In genomic region chr2:23497063-23497462, GRCh38 we compare ENCODE assay signal across 10 cellular contexts.
A peak's percentile ranks its signal among the peaks of the same experiment; 100 is the strongest.
DNase-seq lines count a peak whose midpoint lies in the region; ATAC-seq and TF ChIP-seq lines count a peak whose summit lies in the region.
"Had no signal": no experiment of that assay in that cellular context is flagged by ENCODE, and none has a peak within 500 bp of the region (broad histone marks: within the 10 kb centered on the region; RNA-seq: fewer than 3 reads in every experiment).

No MANE protein-coding gene starts in this region.

- H2AFZ ChIP-seq in SK-N-SH (ENCODE audit: low read depth): no peak overlapping the region

- H3K9me2 ChIP-seq in SK-N-SH: no peaks in the 10 kb centered on the region

- CTCF ChIA-PET in SK-N-SH (lab: Yijun Ruan, JAX): no interaction called here

- POLR2A ChIA-PET in SK-N-SH (lab: Yijun Ruan, JAX): no interaction called here

- ATAC-seq in SK-N-SH treated with all-trans-retinoic acid at 6 μM for 48 hours (no peak), HG02678 (IDR thresholded peaks at IDR 0.05; ENCODE audit: unreplicated experiment) (no peak)
- ATAC-seq: A549 had no signal

- no peaks in the 10 kb centered on the region for H3F3A ChIP-seq in SK-N-SH (replicated peaks; ENCODE audit: insufficient read depth)

- H3K27me3 ChIP-seq in SK-N-SH (ENCODE audit: insufficient read depth): no peaks in the 10 kb centered on the region

- no peak for DNase-seq in SK-N-SH
- peak; percentile 46 for DNase-seq in SKM-1 (lab: John Stamatoyannopoulos, UW; ENCODE audit: unreplicated experiment)
- DNase-seq in cardiac fibroblast (ENCODE audit: low read depth in 2 of 2): peak; percentile 41 to 59
- DNase-seq in stimulated activated CD4-positive, alpha-beta T cell treated with anti-CD3 and anti-CD28 coated beads, Interleukin-4, amount 100 ng/mL, for 48 hours (ENCODE audit: low read depth in 2 of 2): peak; percentile 22 to 31
- no peak for DNase-seq in NCI-H82 treated with DMSO at 0.1 percent for 48 hours (lab: John Stamatoyannopoulos, UW; ENCODE audit: unreplicated experiment)
- no peak for DNase-seq in NCI-H1048 (lab: John Stamatoyannopoulos, UW)
- DNase-seq: kidney had no signal

- peak overlapping the region; percentile 18; the same call in 1 of the 2 replicates for H3K4me2 ChIP-seq in SK-N-SH
- H3K4me2 ChIP-seq: A549 had no signal

- no peak overlapping the region for H3K9ac ChIP-seq in SK-N-SH

- peaks cover 25 to 32% of the 10 kb centered on the region in 2 experiments; a peak in 3 of 4 replicates for H3K4me1 ChIP-seq in SK-N-SH (ENCODE audit: control insufficient read depth in 1 of 2, insufficient read depth in 2 of 2, low read depth in 1 of 2, low read length in 1 of 2)
- H3K4me1 ChIP-seq: A549 had no signal

- no peak for TF ChIP-seq RAD21 in SK-N-SH (IDR thresholded peaks at IDR 0.05; ENCODE audit: low read length)

- H3K27ac ChIP-seq in SK-N-SH (ENCODE audit: low read depth in 2 of 2, low read length in 1 of 2): no peak overlapping the region
- H3K27ac ChIP-seq: A549 had no signal

- TF ChIP-seq CTCF in SK-N-SH (IDR thresholded peaks at IDR 0.05): no peak
- no peak for TF ChIP-seq CTCF in cardiac fibroblast (IDR thresholded peaks at IDR 0.05; ENCODE audit: low read depth, low read length)

- H3K79me2 ChIP-seq in SK-N-SH (ENCODE audit: insufficient read depth): no peaks in the 10 kb centered on the region

- WGBS in SK-N-SH (ENCODE audit: low lambda C conversion rate): 75% methylated on average over 7 of the region's 7 CpGs

- H3K36me3 ChIP-seq in SK-N-SH (replicated peaks in 1 of 2; ENCODE audit: control insufficient read depth in 1 of 2, insufficient read depth in 2 of 2, low read length in 1 of 2): no peaks in the 10 kb centered on the region

- TF ChIP-seq EP300 in SK-N-SH (IDR thresholded peaks at IDR 0.05; ENCODE audit: borderline replicate concordance in 1 of 2, low read depth in 1 of 2, low read length in 1 of 2): no peak

- no peak overlapping the region for H3K4me3 ChIP-seq in SK-N-SH (ENCODE audit: low read depth in 2 of 2, low read length in 1 of 2)
- no peak overlapping the region for H3K4me3 ChIP-seq in cardiac fibroblast (replicated peaks in 1 of 2; ENCODE audit: low read depth in 2 of 2, low read length in 2 of 2)
- H3K4me3 ChIP-seq: A549 had no signal

- no peaks in the 10 kb centered on the region for H4K20me1 ChIP-seq in SK-N-SH (ENCODE audit: insufficient read depth)

- H3K9me3 ChIP-seq in SK-N-SH: no peaks in the 10 kb centered on the region
- H3K9me3 ChIP-seq: A549 had no signal

TF ChIP-seq in SK-N-SH, 30 proteins besides CTCF, POLR2A, EP300 and RAD21:
- TF ChIP-seq NFIC (IDR thresholded peaks at IDR 0.05; ENCODE audit: borderline replicate concordance): 0 out of 2 replicates have a peak, but pooled peaks have one; percentile 26
- TF ChIP-seq ZBTB33 (IDR thresholded peaks at IDR 0.05; ENCODE audit: borderline replicate concordance, low read depth): no peak

TF ChIP-seq in SK-N-SH treated with all-trans-retinoic acid at 6 μM for 48 hours, 23 proteins besides CTCF, POLR2A, EP300 and RAD21:
- TF ChIP-seq OSR1 (CRISPR knock-in tag; IDR thresholded peaks at IDR 0.05) (no peak), CSRNP3 (CRISPR knock-in tag; IDR thresholded peaks at IDR 0.05) (no peak), ESRRG (CRISPR knock-in tag; IDR thresholded peaks at IDR 0.05) (no peak), PATZ1 (CRISPR knock-in tag; IDR thresholded peaks at IDR 0.05; ENCODE audit: borderline replicate concordance) (no peak), PPARA (CRISPR knock-in tag; IDR thresholded peaks at IDR 0.05; ENCODE audit: borderline replicate concordance) (no peak), TSHZ2 (CRISPR knock-in tag; IDR thresholded peaks at IDR 0.05) (no peak), ZFP3 (CRISPR knock-in tag; IDR thresholded peaks at IDR 0.05) (no peak), ZNF8 (CRISPR knock-in tag; IDR thresholded peaks at IDR 0.05) (no peak), SNAI2 (CRISPR knock-in tag; IDR thresholded peaks at IDR 0.05) (no peak), ISL1 (CRISPR knock-in tag; IDR thresholded peaks at IDR 0.05) (no peak), GLIS3 (CRISPR knock-in tag; IDR thresholded peaks at IDR 0.05) (no peak), TOX (CRISPR knock-in tag; IDR thresholded peaks at IDR 0.05; ENCODE audit: borderline replicate concordance) (no peak), ARNTL (CRISPR knock-in tag; IDR thresholded peaks at IDR 0.05; ENCODE audit: borderline replicate concordance, low read depth) (no peak), ZNF70 (CRISPR knock-in tag; IDR thresholded peaks at IDR 0.05) (no peak), ZNF565 (CRISPR knock-in tag; conservative IDR thresholded peaks at IDR 0.05; ENCODE audit: low read depth) (no peak), TCF4 (CRISPR knock-in tag; IDR thresholded peaks at IDR 0.05; ENCODE audit: borderline replicate concordance) (no peak)
TF ChIP-seq in SK-N-SH treated with all-trans-retinoic acid at 6 μM for 48 hours: peak in this region for 0.

Comparison
In these comparisons a context has a peak if more than half of its experiments do, and no peak if none do; other contexts are left out.
1. DNase-seq: peak in SKM-1 (single experiment), cardiac fibroblast (2 of 2) and stimulated activated CD4-positive, alpha-beta T cell treated with anti-CD3 and anti-CD28 coated beads, Interleukin-4, amount 100 ng/mL, for 48 hours (2 of 2); none in SK-N-SH (single experiment), NCI-H82 treated with DMSO at 0.1 percent for 48 hours (single experiment) and NCI-H1048 (single experiment).